Comparison of ENCODE assay signal across 8 cellular contexts in the genomic region with DNA sequence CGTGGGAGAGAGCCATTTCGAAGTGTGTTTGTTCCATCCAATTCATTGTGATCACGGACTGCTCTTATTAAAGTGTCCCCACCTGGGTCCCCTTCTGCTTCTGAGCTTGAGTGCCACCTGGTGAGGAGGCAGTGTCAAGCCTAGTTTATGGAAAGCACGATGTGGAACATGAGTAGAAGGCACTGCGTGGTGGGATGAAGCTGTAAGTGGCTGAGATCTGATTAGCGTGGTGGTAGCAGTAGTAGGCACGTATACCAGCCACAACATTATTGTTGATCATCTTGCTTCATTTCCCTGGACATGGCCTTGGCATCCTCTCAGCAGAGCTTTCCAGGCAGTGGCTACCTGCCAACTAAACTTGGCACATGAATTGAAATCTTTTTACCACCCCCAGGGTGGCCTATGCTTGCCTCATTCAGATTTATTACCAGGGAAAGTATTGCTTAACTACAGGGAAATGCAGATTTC. TPM values are rescaled to one million over a fixed set of nuclear protein-coding genes. Genes with fewer than 3 reads are reported as not detected.
DNase-seq lines count a peak whose midpoint lies in the region; ATAC-seq and TF ChIP-seq lines count a peak whose summit lies in the region.

No MANE protein-coding gene starts in this region.

- H3K4me1 ChIP-seq in right atrium auricular region: peaks cover 0 to 7% of the 10 kb centered on the region in 2 donors

- no peak overlapping the region for H3K27ac Mint-ChIP-seq in activated CD4-positive, alpha-beta T cell treated with anti-CD3 and anti-CD28 coated beads, Interleukin-2, amount 10 ng/mL, durations not matched to agents 24 days and 14 days

- H3K4me1 Mint-ChIP-seq in activated CD4-positive, alpha-beta T cell treated with anti-CD3 and anti-CD28 coated beads, Interleukin-2, amount 10 ng/mL, durations not matched to agents 24 days and 14 days: no peaks in the 10 kb centered on the region

- peak; percentile 4 for DNase-seq in activated CD4-positive, alpha-beta T cell treated with anti-CD3 and anti-CD28 coated beads for 48 hours
- no peak for DNase-seq in activated CD4-positive, alpha-beta T cell treated with anti-CD3 and anti-CD28 coated beads for 4 hours
- DNase-seq in SHP77 treated with DMSO at 0.1 percent for 48 hours (lab: John Stamatoyannopoulos, UW) (peak; percentile 1), right atrium auricular region (ENCODE audit: low spot score) (no peak)
- no peak for DNase-seq in activated CD4-positive, alpha-beta T cell treated with anti-CD3 and anti-CD28 coated beads, Interleukin-2, amount 10 ng/mL, durations not matched to agents 24 days and 14 days
- no peak for DNase-seq in stimulated activated CD4-positive, alpha-beta T cell treated with anti-CD3 and anti-CD28 coated beads, Interleukin-4, amount 100 ng/mL, for 4 hours

- peaks cover 7% of the 10 kb centered on the region for H3K27me3 Mint-ChIP-seq in activated CD4-positive, alpha-beta T cell treated with anti-CD3 and anti-CD28 coated beads, Interleukin-2, amount 10 ng/mL, durations not matched to agents 24 days and 14 days

- TF ChIP-seq CTCF in right atrium auricular region (IDR thresholded peaks at IDR 0.05): peak in 1 of 2 donors; percentile 46

- no peaks in the 10 kb centered on the region for H3K9me3 Mint-ChIP-seq in activated CD4-positive, alpha-beta T cell treated with anti-CD3 and anti-CD28 coated beads, Interleukin-2, amount 10 ng/mL, durations not matched to agents 24 days and 14 days

- H3K9me3 ChIP-seq in right atrium auricular region: no peaks in the 10 kb centered on the region

- ATAC-seq in HG03135 (IDR thresholded peaks at IDR 0.05; ENCODE audit: unreplicated experiment) (peak; percentile 59), GM18858 (IDR thresholded peaks at IDR 0.05; ENCODE audit: unreplicated experiment) (no peak)

- intact Hi-C loops in activated CD4-positive, alpha-beta T cell treated with anti-CD3 and anti-CD28 coated beads, Interleukin-2, amount 10 ng/mL, durations not matched to agents 24 days and 14 days (cut with micrococcal nuclease): no loop called here

- H3K36me3 ChIP-seq in right atrium auricular region: peaks cover 7% of the 10 kb centered on the region

- no peaks in the 10 kb centered on the region for H3K27me3 ChIP-seq in right atrium auricular region

- H3K4me3 ChIP-seq in right atrium auricular region: no peak overlapping the region

- H3K4me3 Mint-ChIP-seq in activated CD4-positive, alpha-beta T cell treated with anti-CD3 and anti-CD28 coated beads, Interleukin-2, amount 10 ng/mL, durations not matched to agents 24 days and 14 days: no peak overlapping the region

- no peaks in the 10 kb centered on the region for H3K36me3 Mint-ChIP-seq in activated CD4-positive, alpha-beta T cell treated with anti-CD3 and anti-CD28 coated beads, Interleukin-2, amount 10 ng/mL, durations not matched to agents 24 days and 14 days (ENCODE audit: low read depth)

- H3K27ac ChIP-seq in right atrium auricular region: peak overlapping the region; percentile 3 to 12

RNA-seq across cellular contexts. Expression of a gene that starts 46.4 kb away (rescaled TPM):
- 10 to 100 TPM; 27.7 to 32.5 TPM for total RNA-seq in right atrium auricular region
- total RNA-seq in activated CD4-positive, alpha-beta T cell treated with anti-CD3 and anti-CD28 coated beads, Interleukin-2, amount 10 ng/mL, durations not matched to agents 24 days and 14 days: 3.6 and 3.7 TPM in 2 replicates

Comparison
In these comparisons a context has a peak if more than half of its experiments do, and no peak if none do; other contexts are left out.
1. DNase-seq: peak in activated CD4-positive, alpha-beta T cell treated with anti-CD3 and anti-CD28 coated beads for 48 hours (single experiment) and SHP77 treated with DMSO at 0.1 percent for 48 hours (single experiment); none in activated CD4-positive, alpha-beta T cell treated with anti-CD3 and anti-CD28 coated beads for 4 hours (0 of 2), right atrium auricular region (single experiment), activated CD4-positive, alpha-beta T cell treated with anti-CD3 and anti-CD28 coated beads, Interleukin-2, amount 10 ng/mL, durations not matched to agents 24 days and 14 days (single experiment) and stimulated activated CD4-positive, alpha-beta T cell treated with anti-CD3 and anti-CD28 coated beads, Interleukin-4, amount 100 ng/mL, for 4 hours (0 of 2).